ENCODE assay signal across 1 cellular context in the genomic region with DNA sequence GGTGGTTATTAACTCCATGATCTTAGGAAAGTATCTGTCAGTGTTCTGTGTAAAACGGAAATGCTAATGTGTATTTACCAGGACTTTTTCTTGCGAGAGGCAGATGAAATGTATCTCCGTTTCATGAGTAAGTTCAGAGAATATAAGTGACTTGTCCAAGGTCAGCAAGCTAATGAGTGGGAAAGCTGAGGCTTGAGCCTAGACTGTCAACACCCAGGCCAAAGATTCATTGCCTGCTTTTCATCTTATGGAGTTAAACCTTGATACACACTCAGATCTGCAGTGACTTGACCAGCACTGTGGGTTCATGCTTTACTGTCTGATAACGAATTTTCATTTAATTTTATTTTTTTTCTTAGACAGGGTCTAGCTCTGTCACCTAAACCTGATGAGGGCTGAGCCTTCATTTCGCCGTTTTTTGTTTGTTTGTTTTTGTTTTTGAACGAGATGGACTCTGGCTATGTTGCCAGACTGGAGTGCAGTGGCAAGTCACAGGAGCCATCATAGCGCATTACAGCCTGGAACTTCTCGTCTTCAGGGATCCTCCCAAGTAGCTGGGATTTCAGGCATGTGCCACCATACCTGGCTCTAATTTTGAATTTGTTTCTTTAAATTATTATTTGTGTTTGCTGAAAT.
TF ChIP-seq lines count a peak whose summit lies in the region.

No MANE protein-coding gene starts in this region.

TF ChIP-seq in GM23338, 12 proteins besides CTCF, POLR2A, EP300 and RAD21 (continued from another document):
- TF ChIP-seq, protein P1, sequence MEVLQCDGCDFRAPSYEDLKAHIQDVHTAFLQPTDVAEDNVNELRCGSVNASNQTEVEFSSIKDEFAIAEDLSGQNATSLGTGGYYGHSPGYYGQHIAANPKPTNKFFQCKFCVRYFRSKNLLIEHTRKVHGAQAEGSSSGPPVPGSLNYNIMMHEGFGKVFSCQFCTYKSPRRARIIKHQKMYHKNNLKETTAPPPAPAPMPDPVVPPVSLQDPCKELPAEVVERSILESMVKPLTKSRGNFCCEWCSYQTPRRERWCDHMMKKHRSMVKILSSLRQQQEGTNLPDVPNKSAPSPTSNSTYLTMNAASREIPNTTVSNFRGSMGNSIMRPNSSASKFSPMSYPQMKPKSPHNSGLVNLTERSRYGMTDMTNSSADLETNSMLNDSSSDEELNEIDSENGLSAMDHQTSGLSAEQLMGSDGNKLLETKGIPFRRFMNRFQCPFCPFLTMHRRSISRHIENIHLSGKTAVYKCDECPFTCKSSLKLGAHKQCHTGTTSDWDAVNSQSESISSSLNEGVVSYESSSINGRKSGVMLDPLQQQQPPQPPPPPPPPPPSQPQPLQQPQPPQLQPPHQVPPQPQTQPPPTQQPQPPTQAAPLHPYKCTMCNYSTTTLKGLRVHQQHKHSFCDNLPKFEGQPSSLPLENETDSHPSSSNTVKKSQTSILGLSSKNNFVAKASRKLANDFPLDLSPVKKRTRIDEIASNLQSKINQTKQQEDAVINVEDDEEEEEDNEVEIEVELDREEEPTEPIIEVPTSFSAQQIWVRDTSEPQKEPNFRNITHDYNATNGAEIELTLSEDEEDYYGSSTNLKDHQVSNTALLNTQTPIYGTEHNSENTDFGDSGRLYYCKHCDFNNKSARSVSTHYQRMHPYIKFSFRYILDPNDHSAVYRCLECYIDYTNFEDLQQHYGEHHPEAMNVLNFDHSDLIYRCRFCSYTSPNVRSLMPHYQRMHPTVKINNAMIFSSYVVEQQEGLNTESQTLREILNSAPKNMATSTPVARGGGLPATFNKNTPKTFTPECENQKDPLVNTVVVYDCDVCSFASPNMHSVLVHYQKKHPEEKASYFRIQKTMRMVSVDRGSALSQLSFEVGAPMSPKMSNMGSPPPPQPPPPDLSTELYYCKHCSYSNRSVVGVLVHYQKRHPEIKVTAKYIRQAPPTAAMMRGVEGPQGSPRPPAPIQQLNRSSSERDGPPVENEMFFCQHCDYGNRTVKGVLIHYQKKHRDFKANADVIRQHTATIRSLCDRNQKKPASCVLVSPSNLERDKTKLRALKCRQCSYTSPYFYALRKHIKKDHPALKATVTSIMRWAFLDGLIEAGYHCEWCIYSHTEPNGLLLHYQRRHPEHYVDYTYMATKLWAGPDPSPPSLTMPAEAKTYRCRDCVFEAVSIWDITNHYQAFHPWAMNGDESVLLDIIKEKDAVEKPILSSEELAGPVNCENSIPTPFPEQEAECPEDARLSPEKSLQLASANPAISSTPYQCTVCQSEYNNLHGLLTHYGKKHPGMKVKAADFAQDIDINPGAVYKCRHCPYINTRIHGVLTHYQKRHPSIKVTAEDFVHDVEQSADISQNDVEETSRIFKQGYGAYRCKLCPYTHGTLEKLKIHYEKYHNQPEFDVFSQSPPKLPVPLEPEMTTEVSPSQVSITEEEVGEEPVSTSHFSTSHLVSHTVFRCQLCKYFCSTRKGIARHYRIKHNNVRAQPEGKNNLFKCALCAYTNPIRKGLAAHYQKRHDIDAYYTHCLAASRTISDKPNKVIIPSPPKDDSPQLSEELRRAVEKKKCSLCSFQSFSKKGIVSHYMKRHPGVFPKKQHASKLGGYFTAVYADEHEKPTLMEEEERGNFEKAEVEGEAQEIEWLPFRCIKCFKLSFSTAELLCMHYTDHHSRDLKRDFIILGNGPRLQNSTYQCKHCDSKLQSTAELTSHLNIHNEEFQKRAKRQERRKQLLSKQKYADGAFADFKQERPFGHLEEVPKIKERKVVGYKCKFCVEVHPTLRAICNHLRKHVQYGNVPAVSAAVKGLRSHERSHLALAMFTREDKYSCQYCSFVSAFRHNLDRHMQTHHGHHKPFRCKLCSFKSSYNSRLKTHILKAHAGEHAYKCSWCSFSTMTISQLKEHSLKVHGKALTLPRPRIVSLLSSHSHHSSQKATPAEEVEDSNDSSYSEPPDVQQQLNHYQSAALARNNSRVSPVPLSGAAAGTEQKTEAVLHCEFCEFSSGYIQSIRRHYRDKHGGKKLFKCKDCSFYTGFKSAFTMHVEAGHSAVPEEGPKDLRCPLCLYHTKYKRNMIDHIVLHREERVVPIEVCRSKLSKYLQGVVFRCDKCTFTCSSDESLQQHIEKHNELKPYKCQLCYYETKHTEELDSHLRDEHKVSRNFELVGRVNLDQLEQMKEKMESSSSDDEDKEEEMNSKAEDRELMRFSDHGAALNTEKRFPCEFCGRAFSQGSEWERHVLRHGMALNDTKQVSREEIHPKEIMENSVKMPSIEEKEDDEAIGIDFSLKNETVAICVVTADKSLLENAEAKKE (CRISPR knock-in tag; IDR thresholded peaks at IDR 0.05), result no peak
- TF ChIP-seq STAT1 (IDR thresholded peaks at IDR 0.05; ENCODE audit: unreplicated experiment) (no peak), JUNB (IDR thresholded peaks at IDR 0.05; ENCODE audit: unreplicated experiment) (no peak), ZNF114 (CRISPR knock-in tag; IDR thresholded peaks at IDR 0.05) (no peak), CREB1 (CRISPR knock-in tag; IDR thresholded peaks at IDR 0.05; ENCODE audit: low read depth) (no peak), NANOG (IDR thresholded peaks at IDR 0.05; ENCODE audit: borderline replicate concordance) (no peak), POLR2AphosphoS5 (IDR thresholded peaks at IDR 0.05; ENCODE audit: low read depth) (no peak), EZH2phosphoT487 (IDR thresholded peaks at IDR 0.05; ENCODE audit: unreplicated experiment) (no peak), ZNF331 (CRISPR knock-in tag; IDR thresholded peaks at IDR 0.05; ENCODE audit: low read depth) (no peak)
- TF ChIP-seq, protein P2, sequence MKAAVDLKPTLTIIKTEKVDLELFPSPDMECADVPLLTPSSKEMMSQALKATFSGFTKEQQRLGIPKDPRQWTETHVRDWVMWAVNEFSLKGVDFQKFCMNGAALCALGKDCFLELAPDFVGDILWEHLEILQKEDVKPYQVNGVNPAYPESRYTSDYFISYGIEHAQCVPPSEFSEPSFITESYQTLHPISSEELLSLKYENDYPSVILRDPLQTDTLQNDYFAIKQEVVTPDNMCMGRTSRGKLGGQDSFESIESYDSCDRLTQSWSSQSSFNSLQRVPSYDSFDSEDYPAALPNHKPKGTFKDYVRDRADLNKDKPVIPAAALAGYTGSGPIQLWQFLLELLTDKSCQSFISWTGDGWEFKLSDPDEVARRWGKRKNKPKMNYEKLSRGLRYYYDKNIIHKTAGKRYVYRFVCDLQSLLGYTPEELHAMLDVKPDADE (IDR thresholded peaks at IDR 0.05), result no peak
- TF ChIP-seq, protein P3, sequence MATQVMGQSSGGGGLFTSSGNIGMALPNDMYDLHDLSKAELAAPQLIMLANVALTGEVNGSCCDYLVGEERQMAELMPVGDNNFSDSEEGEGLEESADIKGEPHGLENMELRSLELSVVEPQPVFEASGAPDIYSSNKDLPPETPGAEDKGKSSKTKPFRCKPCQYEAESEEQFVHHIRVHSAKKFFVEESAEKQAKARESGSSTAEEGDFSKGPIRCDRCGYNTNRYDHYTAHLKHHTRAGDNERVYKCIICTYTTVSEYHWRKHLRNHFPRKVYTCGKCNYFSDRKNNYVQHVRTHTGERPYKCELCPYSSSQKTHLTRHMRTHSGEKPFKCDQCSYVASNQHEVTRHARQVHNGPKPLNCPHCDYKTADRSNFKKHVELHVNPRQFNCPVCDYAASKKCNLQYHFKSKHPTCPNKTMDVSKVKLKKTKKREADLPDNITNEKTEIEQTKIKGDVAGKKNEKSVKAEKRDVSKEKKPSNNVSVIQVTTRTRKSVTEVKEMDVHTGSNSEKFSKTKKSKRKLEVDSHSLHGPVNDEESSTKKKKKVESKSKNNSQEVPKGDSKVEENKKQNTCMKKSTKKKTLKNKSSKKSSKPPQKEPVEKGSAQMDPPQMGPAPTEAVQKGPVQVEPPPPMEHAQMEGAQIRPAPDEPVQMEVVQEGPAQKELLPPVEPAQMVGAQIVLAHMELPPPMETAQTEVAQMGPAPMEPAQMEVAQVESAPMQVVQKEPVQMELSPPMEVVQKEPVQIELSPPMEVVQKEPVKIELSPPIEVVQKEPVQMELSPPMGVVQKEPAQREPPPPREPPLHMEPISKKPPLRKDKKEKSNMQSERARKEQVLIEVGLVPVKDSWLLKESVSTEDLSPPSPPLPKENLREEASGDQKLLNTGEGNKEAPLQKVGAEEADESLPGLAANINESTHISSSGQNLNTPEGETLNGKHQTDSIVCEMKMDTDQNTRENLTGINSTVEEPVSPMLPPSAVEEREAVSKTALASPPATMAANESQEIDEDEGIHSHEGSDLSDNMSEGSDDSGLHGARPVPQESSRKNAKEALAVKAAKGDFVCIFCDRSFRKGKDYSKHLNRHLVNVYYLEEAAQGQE (IDR thresholded peaks at IDR 0.05; ENCODE audit: unreplicated experiment), result no peak
